In genomic region chr7:100585511-100586265, GRCh38 we compare ENCODE assay signal across 8 cellular contexts. TPM values are rescaled to one million over a fixed set of nuclear protein-coding genes. Genes with fewer than 3 reads are reported as not detected.
DNase-seq lines count a peak whose midpoint lies in the region; TF ChIP-seq lines count a peak whose summit lies in the region.

A gene with protein sequence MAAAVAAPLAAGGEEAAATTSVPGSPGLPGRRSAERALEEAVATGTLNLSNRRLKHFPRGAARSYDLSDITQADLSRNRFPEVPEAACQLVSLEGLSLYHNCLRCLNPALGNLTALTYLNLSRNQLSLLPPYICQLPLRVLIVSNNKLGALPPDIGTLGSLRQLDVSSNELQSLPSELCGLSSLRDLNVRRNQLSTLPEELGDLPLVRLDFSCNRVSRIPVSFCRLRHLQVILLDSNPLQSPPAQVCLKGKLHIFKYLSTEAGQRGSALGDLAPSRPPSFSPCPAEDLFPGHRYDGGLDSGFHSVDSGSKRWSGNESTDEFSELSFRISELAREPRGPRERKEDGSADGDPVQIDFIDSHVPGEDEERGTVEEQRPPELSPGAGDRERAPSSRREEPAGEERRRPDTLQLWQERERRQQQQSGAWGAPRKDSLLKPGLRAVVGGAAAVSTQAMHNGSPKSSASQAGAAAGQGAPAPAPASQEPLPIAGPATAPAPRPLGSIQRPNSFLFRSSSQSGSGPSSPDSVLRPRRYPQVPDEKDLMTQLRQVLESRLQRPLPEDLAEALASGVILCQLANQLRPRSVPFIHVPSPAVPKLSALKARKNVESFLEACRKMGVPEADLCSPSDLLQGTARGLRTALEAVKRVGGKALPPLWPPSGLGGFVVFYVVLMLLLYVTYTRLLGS (minus strand): TSS chr7:100586129. CDS start chr7:100586100, 29 bp downstream.

- peaks cover 6 to 15% of the 10 kb centered on the region in 2 experiments; a peak in 2 of 4 replicates for H3K4me1 ChIP-seq in SK-N-SH (ENCODE audit: control insufficient read depth in 1 of 2, insufficient read depth in 2 of 2, low read depth in 1 of 2, low read length in 1 of 2)
- peaks cover 33% of the 10 kb centered on the region for H3K4me1 ChIP-seq in hepatocyte (ENCODE audit: insufficient read depth)

- peak within 1 kb of the TSS; percentile 77 to 94 for H3K27ac ChIP-seq in SK-N-SH (ENCODE audit: low read depth in 2 of 2, low read length in 1 of 2)
- peak within 1 kb of the TSS; percentile 91 for H3K27ac ChIP-seq in angular gyrus (ENCODE audit: low read depth, low read length)
- H3K27ac ChIP-seq in hepatocyte: peak within 1 kb of the TSS; percentile 92
- peak within 1 kb of the TSS; percentile 86 to 99 (median 95) for H3K27ac ChIP-seq in skin epidermis

- H2AFZ ChIP-seq in SK-N-SH (ENCODE audit: low read depth) (peak within 1 kb of the TSS; percentile 96), hepatocyte (peak within 1 kb of the TSS; percentile 24)

- 2% methylated on average over 31 of the region's 61 CpGs for WGBS in SK-N-SH (ENCODE audit: low lambda C conversion rate)
- under 1% methylated on average over 21 of the region's 61 CpGs for WGBS in hepatocyte (ENCODE audit: low lambda C conversion rate, missing lambda C conversion rate)

- H3K4me2 ChIP-seq in SK-N-SH: peak within 1 kb of the TSS; percentile 97
- H3K4me2 ChIP-seq in hepatocyte: peak within 1 kb of the TSS; percentile 89

- DNase-seq in BJ (ENCODE audit: low read depth) (no peak), HK-2 (ENCODE audit: unreplicated experiment) (peak; percentile 50), SK-N-SH (peak; percentile 90), hepatocyte (ENCODE audit: low spot score) (peak; percentile 86), superior temporal gyrus (ENCODE audit: extremely low spot score) (no peak)

- CTCF ChIA-PET in BJ (lab: Yijun Ruan, JAX): interaction anchor here (1.0 to 6.0 kb wide), 13 partner anchors 10 to 125 kb away, joined by 3 to 42 read pairs (median 5); partner anchors contain the start of genes GIGYF1 and PCOLCE
- CTCF ChIA-PET in SK-N-SH (lab: Yijun Ruan, JAX): interaction anchor here (0.8 to 11.9 kb wide), 15 partner anchors 9 to 140 kb away, joined by 3 to 149 read pairs (median 10); partner anchors contain the start of genes GIGYF1, PCOLCE and TSC22D4

- H3K4me3 ChIP-seq in BJ (ENCODE audit: low read depth, low read length) (peak within 1 kb of the TSS; percentile 98), SK-N-SH (ENCODE audit: low read depth in 2 of 2, low read length in 1 of 2) (peak within 1 kb of the TSS; percentile 83 to 92), hepatocyte (peak within 1 kb of the TSS; percentile 36), skin epidermis (peak within 1 kb of the TSS; percentile 79 to 100 (median 84))

- TF ChIP-seq CTCF in BJ (IDR thresholded peaks at IDR 0.05; ENCODE audit: insufficient read depth, low read depth, low read length) (no peak), SK-N-SH (IDR thresholded peaks at IDR 0.05) (no peak), hepatocyte (IDR thresholded peaks at IDR 0.05; ENCODE audit: poor library complexity) (no peak)

- TF ChIP-seq RAD21 in SK-N-SH (IDR thresholded peaks at IDR 0.05; ENCODE audit: low read length): no peak

- H3K9me3 ChIP-seq in SK-N-SH: no peaks in the 10 kb centered on the region
- H3K9me3 ChIP-seq in hepatocyte (ENCODE audit: low read depth): no peaks in the 10 kb centered on the region

- peaks cover 32% of the 10 kb centered on the region for H4K20me1 ChIP-seq in SK-N-SH (ENCODE audit: insufficient read depth)
- peaks cover 17% of the 10 kb centered on the region for H4K20me1 ChIP-seq in hepatocyte (ENCODE audit: insufficient read depth, poor library complexity, severe bottlenecking)

- TF ChIP-seq EP300 in SK-N-SH (IDR thresholded peaks at IDR 0.05; ENCODE audit: borderline replicate concordance in 1 of 2, low read depth in 1 of 2, low read length in 1 of 2): peak in 1 of 2 experiments; percentile 64; a peak in 3 of 4 replicates

- TF ChIP-seq POLR2A in GM19193 (IDR thresholded peaks at IDR 0.05; ENCODE audit: extremely low read depth, insufficient read depth, insufficient read length): peak; percentile 97

- POLR2A ChIA-PET in BJ (lab: Charles Lee): interaction anchor here (0.5 to 1.8 kb wide), 6 partner anchors 15 to 157 kb away, joined by 3 to 8 read pairs (median 3); partner anchors contain the start of genes MOSPD3, PCOLCE and ZCWPW1
- POLR2A ChIA-PET in SK-N-SH (lab: Yijun Ruan, JAX): interaction anchor here (0.6 to 4.3 kb wide), 26 partner anchors 8 to 304 kb away, joined by 3 to 63 read pairs (median 4); partner anchors contain the start of genes AGFG2, EPHB4, GNB2 and MOSPD3

- peaks cover 11% of the 10 kb centered on the region for H3K36me3 ChIP-seq in BJ (ENCODE audit: control insufficient read depth, insufficient read depth, low read length)
- H3K36me3 ChIP-seq in SK-N-SH (replicated peaks in 1 of 2; ENCODE audit: control insufficient read depth in 1 of 2, insufficient read depth in 2 of 2, low read length in 1 of 2): peaks cover 6 to 16% of the 10 kb centered on the region in 2 experiments
- H3K36me3 ChIP-seq in hepatocyte (replicated peaks; ENCODE audit: insufficient read depth, low read depth): no peaks in the 10 kb centered on the region

- H3K9me2 ChIP-seq in SK-N-SH (no peaks in the 10 kb centered on the region), hepatocyte (replicated peaks; ENCODE audit: insufficient read depth) (no peaks in the 10 kb centered on the region)

- H3K9ac ChIP-seq in SK-N-SH: peak within 1 kb of the TSS; percentile 89

- H3F3A ChIP-seq in SK-N-SH (replicated peaks; ENCODE audit: insufficient read depth): peaks cover 7% of the 10 kb centered on the region

- H3K79me2 ChIP-seq in SK-N-SH (ENCODE audit: insufficient read depth) (peaks cover 33% of the 10 kb centered on the region), hepatocyte (peaks cover 32% of the 10 kb centered on the region)

- H3K27me3 ChIP-seq in BJ (ENCODE audit: control insufficient read depth, insufficient read depth, low read length) (no peaks in the 10 kb centered on the region), SK-N-SH (ENCODE audit: insufficient read depth) (no peaks in the 10 kb centered on the region), hepatocyte (no peaks in the 10 kb centered on the region)

TF ChIP-seq in SK-N-SH, 30 proteins besides CTCF, POLR2A, EP300 and RAD21 (continues in another document):
- TF ChIP-seq FOXM1 (IDR thresholded peaks at IDR 0.05; ENCODE audit: low read depth): peak; percentile 87
- peak; percentile 38; the same call in 1 of the 2 replicates for TF ChIP-seq USF1 (IDR thresholded peaks at IDR 0.05; ENCODE audit: borderline replicate concordance, low read depth)
- TF ChIP-seq TEAD4 (IDR thresholded peaks at IDR 0.05; ENCODE audit: borderline replicate concordance, insufficient read depth): no peak
- peak; percentile 98 for TF ChIP-seq POLR2AphosphoS5 (IDR thresholded peaks at IDR 0.05; ENCODE audit: low read depth, low read length)
- peak; percentile 78 for TF ChIP-seq ELF1 (IDR thresholded peaks at IDR 0.05)
- no peak for TF ChIP-seq JUND (IDR thresholded peaks at IDR 0.05)
- TF ChIP-seq IRF3 (IDR thresholded peaks at IDR 0.05; ENCODE audit: low read depth, low read length): no peak
- TF ChIP-seq, protein P1, sequence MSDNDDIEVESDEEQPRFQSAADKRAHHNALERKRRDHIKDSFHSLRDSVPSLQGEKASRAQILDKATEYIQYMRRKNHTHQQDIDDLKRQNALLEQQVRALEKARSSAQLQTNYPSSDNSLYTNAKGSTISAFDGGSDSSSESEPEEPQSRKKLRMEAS (IDR thresholded peaks at IDR 0.05; ENCODE audit: low read depth): peak; percentile 87

RNA-seq across cellular contexts. Expression of the gene that starts here (rescaled TPM):
- polyA plus RNA-seq in BJ (2011; rRNA removed): 9.1 and 20.0 TPM in 2 replicates
- polyA minus RNA-seq in BJ (2011; rRNA and poly(A)+ RNA removed): 15.5 and 23.0 TPM in 2 replicates
- polyA plus RNA-seq in SK-N-SH (2012; rRNA removed): 24.2 and 29.8 TPM in 2 replicates
- polyA plus RNA-seq in SK-N-SH (2012; cell fraction: cytosol; rRNA removed): 6.4 and 8.9 TPM in 2 replicates
- polyA plus RNA-seq in SK-N-SH (2012; cell fraction: nucleus; rRNA removed): 189 and 213 TPM in 2 replicates
- total RNA-seq in hepatocyte: 34.0 and 40.3 TPM in 2 replicates
- 105 and 129 TPM in 2 replicates for polyA plus RNA-seq in hepatocyte

Comparison
In these comparisons a context has a peak if more than half of its experiments do, and no peak if none do; other contexts are left out.
1. DNase-seq: peak in HK-2 (single experiment), SK-N-SH (single experiment) and hepatocyte (single experiment); none in BJ (single experiment) and superior temporal gyrus (single experiment).
2. H3K4me3 ChIP-seq: peak in every context shown above with its lines; median percentile 98 in BJ; 88 in SK-N-SH; 84 in skin epidermis; 36 in hepatocyte.
3. Peak in every context shown above with its lines, with median percentiles within 50 percentile points of each other: H3K27ac ChIP-seq.